Comparison of ENCODE assay signal across 25 cellular contexts in the genomic region with DNA sequence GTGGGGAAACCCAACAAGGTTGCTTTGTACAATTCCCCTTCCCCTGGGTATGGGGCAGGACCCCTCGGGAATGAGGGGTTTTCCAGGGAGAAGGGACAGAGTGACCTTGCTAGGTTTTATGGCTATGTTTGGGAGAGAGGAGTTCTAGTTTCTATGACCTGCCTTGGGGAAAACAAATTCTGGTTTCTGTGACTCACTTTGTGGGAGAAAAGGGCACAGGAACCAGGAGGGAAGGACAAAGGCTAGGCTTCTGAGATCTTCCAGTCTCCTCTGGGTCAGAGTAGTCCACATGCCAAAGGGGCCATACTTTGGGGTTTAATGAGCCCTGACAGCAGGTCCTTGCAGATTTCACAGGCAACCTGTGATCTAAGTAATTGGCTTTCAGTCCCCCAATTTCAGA. TPM values are rescaled to one million over a fixed set of nuclear protein-coding genes. Genes with fewer than 3 reads are reported as not detected.
DNase-seq lines count a peak whose midpoint lies in the region; ATAC-seq and TF ChIP-seq lines count a peak whose summit lies in the region.
"Had no signal": no experiment of that assay in that cellular context is flagged by ENCODE, and none has a peak within 500 bp of the region (broad histone marks: within the 10 kb centered on the region; RNA-seq: fewer than 3 reads in every experiment).

No MANE protein-coding gene starts in this region.

- peak overlapping the region; percentile 27 for H3K27ac Mint-ChIP-seq in CD8-positive, alpha-beta T cell
- H3K27ac Mint-ChIP-seq: IgD-negative memory B cell had no signal

- POLR2A ChIA-PET in CD8-positive, alpha-beta T cell (lab: Charles Lee) = interaction anchor here (1.3 kb wide), 1 partner anchor 28 kb away, joined by 4 read pairs; the partner anchor contains the start of gene ZRANB2

- no peaks in the 10 kb centered on the region for H3K79me2 ChIP-seq in mammary epithelial cell (ENCODE audit: insufficient read depth, low read length)

- no peak for TF ChIP-seq CTCF in CD8-positive, alpha-beta T cell (IDR thresholded peaks at IDR 0.05)
- no peak for TF ChIP-seq CTCF in mammary epithelial cell (conservative IDR thresholded peaks at IDR 0.05 in 1 of 2, IDR thresholded peaks at IDR 0.05 in 1 of 2; ENCODE audit: extremely low read depth in 1 of 2, insufficient read depth in 1 of 2, low read depth in 1 of 2, low read length in 2 of 2)
- TF ChIP-seq CTCF in GM20000 (IDR thresholded peaks at IDR 0.05; ENCODE audit: extremely low read depth, missing control alignments) = no peak

- intact Hi-C loops in CD8-positive, alpha-beta T cell (cut with DNase I, micrococcal nuclease) = no loop called here
- intact Hi-C loops in mammary epithelial cell (cut with micrococcal nuclease) = loop anchor here (10.0 kb wide), 1 partner anchor 1018 kb away; no protein-coding TSS in a partner anchor

- peaks cover 9% of the 10 kb centered on the region for H3K27me3 Mint-ChIP-seq in CD8-positive, alpha-beta T cell (ENCODE audit: low read depth)

- H3K27ac ChIP-seq in CD8-positive, alpha-beta T cell (ENCODE audit: low read depth, low read length) = no peak overlapping the region
- H3K27ac ChIP-seq in mammary epithelial cell (ENCODE audit: insufficient read depth, low read depth, low read length) = no peak overlapping the region
- H3K27ac ChIP-seq: A549, KMS-11, RWPE1 had no signal

- CTCF ChIA-PET in CD8-positive, alpha-beta T cell (lab: Charles Lee) = no interaction called here
- CTCF ChIA-PET in mammary epithelial cell (lab: Charles Lee; ENCODE audit: low non-redundant PET) = no interaction called here

- H3K4me3 Mint-ChIP-seq in CD8-positive, alpha-beta T cell = no peak overlapping the region
- H3K4me3 Mint-ChIP-seq: CD4-positive, alpha-beta memory T cell; IgD-negative memory B cell had no signal

- in situ Hi-C loops in mammary epithelial cell (cut with MboI; ENCODE audit: low sequenced_read_pairs in 2 of 2) = loop anchor here (10.0 to 25.0 kb wide), 2 partner anchors 528 to 816 kb away; no protein-coding TSS in a partner anchor

- H2AFZ ChIP-seq in mammary epithelial cell (ENCODE audit: low read depth, low read length) = no peak overlapping the region

- no peak for ATAC-seq in CD8-positive, alpha-beta T cell

- no peaks in the 10 kb centered on the region for H3K36me3 ChIP-seq in CD8-positive, alpha-beta T cell (ENCODE audit: insufficient read depth, low read length)
- H3K36me3 ChIP-seq in mammary epithelial cell (ENCODE audit: insufficient read depth, low read length) (peaks cover 13% of the 10 kb centered on the region), MG63 (no peaks in the 10 kb centered on the region; the same call in 1 of the 2 replicates)

- H3K4me2 ChIP-seq in mammary epithelial cell (ENCODE audit: insufficient read depth, low read depth, low read length) = no peak overlapping the region
- H3K4me2 ChIP-seq: A549, KMS-11 had no signal

- H3K9ac ChIP-seq in mammary epithelial cell (ENCODE audit: insufficient read depth, low read length) = no peak overlapping the region
- H3K9ac ChIP-seq: KMS-11 had no signal

- H3K9me3 Mint-ChIP-seq in CD8-positive, alpha-beta T cell = no peaks in the 10 kb centered on the region
- H3K9me3 Mint-ChIP-seq: CD4-positive, alpha-beta memory T cell; IgD-negative memory B cell had no signal

- peaks cover 3% of the 10 kb centered on the region for H3K4me1 Mint-ChIP-seq in CD8-positive, alpha-beta T cell (ENCODE audit: low read depth)

- no peaks in the 10 kb centered on the region for H3K9me3 ChIP-seq in CD8-positive, alpha-beta T cell (ENCODE audit: low read length)
- no peaks in the 10 kb centered on the region for H3K9me3 ChIP-seq in mammary epithelial cell (replicated peaks; ENCODE audit: insufficient read depth, low read length)
- no peaks in the 10 kb centered on the region for H3K9me3 ChIP-seq in MG63
- H3K9me3 ChIP-seq: A549, Caco-2 had no signal

- 17% methylated on average over 1 of the region's 1 CpG for WGBS in mammary epithelial cell (ENCODE audit: low coverage, missing lambda C conversion rate)

- no TSS peak for BruUV-seq in mammary epithelial cell (replicated peaks; lab: Mats Ljungman, UMichigan)

- H3K36me3 Mint-ChIP-seq in CD8-positive, alpha-beta T cell = peaks cover 4% of the 10 kb centered on the region
- H3K36me3 Mint-ChIP-seq: IgD-negative memory B cell had no signal

- H3K4me1 ChIP-seq in CD8-positive, alpha-beta T cell (ENCODE audit: insufficient read depth, low read length) = no peaks in the 10 kb centered on the region
- H3K4me1 ChIP-seq in mammary epithelial cell (ENCODE audit: insufficient read depth, low read length) = no peaks in the 10 kb centered on the region
- H3K4me1 ChIP-seq: A549, Caco-2 had no signal

- no peaks in the 10 kb centered on the region for H4K20me1 ChIP-seq in mammary epithelial cell (ENCODE audit: insufficient read depth, low read length)

- peaks cover under 1% of the 10 kb centered on the region for H3K27me3 ChIP-seq in CD8-positive, alpha-beta T cell (ENCODE audit: insufficient read depth, low read length)
- peaks cover 3% of the 10 kb centered on the region for H3K27me3 ChIP-seq in mammary epithelial cell (ENCODE audit: insufficient read depth, low read length)
- H3K27me3 ChIP-seq in MG63 = peaks cover 15% of the 10 kb centered on the region

- DNase-seq in CD8-positive, alpha-beta T cell = no peak
- DNase-seq in LHCN-M2 (ENCODE audit: low read depth) (peak; percentile 19), mammary epithelial cell (peak; percentile 5), renal cortical epithelial cell (ENCODE audit: low read depth) (peak; percentile 57), GM20000 (ENCODE audit: low spot score) (no peak), MG63 (no peak), superior temporal gyrus (ENCODE audit: extremely low spot score) (no peak)
- DNase-seq: C1 segment of cervical spinal cord; Caco-2; CD4-positive, alpha-beta memory T cell; DMS 273 treated with DMSO at 0.1 percent for 48 hours; EL; GDM1; MV-4-11; NCI-H1105; NCI-H1436 treated with DMSO at 0.1 percent for 48 hours; NCI-H1930; NCI-H2107; NCI-H748 treated with DMSO at 0.1 percent for 48 hours; SHP77 had no signal

- H3K4me3 ChIP-seq in CD8-positive, alpha-beta T cell (ENCODE audit: low read depth, low read length) = no peak overlapping the region
- H3K4me3 ChIP-seq in mammary epithelial cell (replicated peaks in 1 of 3; ENCODE audit: insufficient read depth in 1 of 3, low read depth in 2 of 3, low read length in 3 of 3) (no peak overlapping the region), MG63 (no peak overlapping the region)
- H3K4me3 ChIP-seq: A549, GM12878 had no signal

- dilution Hi-C loops in mammary epithelial cell (cut with HindIII; ENCODE audit: low sequenced_read_pairs) = no loop called here

RNA-seq across cellular contexts. Expression of gene PTGER3, which starts 5.5 kb away (rescaled TPM):
- total RNA-seq in CD8-positive, alpha-beta T cell = under 1 TPM in 1 of 2 experiments, not detected in 1; 0.08 TPM
- total RNA-seq in LHCN-M2 (2014; rRNA removed) (not detected in 2 replicates), mammary epithelial cell (not detected), renal cortical epithelial cell (0.20 and 0.52 TPM in 2 replicates)
- polyA plus RNA-seq in LHCN-M2 (2012) = not detected
- not detected for polyA plus RNA-seq in mammary epithelial cell
- not detected for polyA minus RNA-seq in mammary epithelial cell
- total RNA-seq in MG63 (2014; rRNA removed; shearing (Covaris generic); ENCODE audit: low replicate concordance) = not detected in 2 replicates
- total RNA-seq: Caco-2; CD4-positive, alpha-beta memory T cell; GM12878 had no signal
- polyA plus RNA-seq: A549, IgD-negative memory B cell had no signal

RNA-seq across cellular contexts. Expression of gene ZRANB2, which starts 27.7 kb away (rescaled TPM):
- total RNA-seq in CD8-positive, alpha-beta T cell = 100 to 1,000 TPM; 100 to 102 TPM
- 32.8 and 38.1 TPM in 2 replicates for total RNA-seq in LHCN-M2 (2014; rRNA removed)
- 22.8 TPM for polyA plus RNA-seq in LHCN-M2 (2012)
- total RNA-seq in mammary epithelial cell = 10 to 100 TPM; 40.7 to 80.8 TPM
- polyA plus RNA-seq in mammary epithelial cell = 36.3 TPM
- 28.1 TPM for polyA minus RNA-seq in mammary epithelial cell
- 27.3 and 47.7 TPM in 2 replicates for total RNA-seq in renal cortical epithelial cell
- 46.7 and 97.2 TPM in 2 replicates for total RNA-seq in MG63 (2014; rRNA removed; shearing (Covaris generic); ENCODE audit: low replicate concordance)

Comparison
In these comparisons a context has a peak if more than half of its experiments do, and no peak if none do; other contexts are left out.
1. DNase-seq: peak in LHCN-M2 (single experiment), mammary epithelial cell (single experiment) and renal cortical epithelial cell (single experiment); none in CD8-positive, alpha-beta T cell (0 of 7), GM20000 (single experiment), MG63 (single experiment) and superior temporal gyrus (single experiment).